Comparison of ENCODE assay signal across 35 cellular contexts in the genomic region with DNA sequence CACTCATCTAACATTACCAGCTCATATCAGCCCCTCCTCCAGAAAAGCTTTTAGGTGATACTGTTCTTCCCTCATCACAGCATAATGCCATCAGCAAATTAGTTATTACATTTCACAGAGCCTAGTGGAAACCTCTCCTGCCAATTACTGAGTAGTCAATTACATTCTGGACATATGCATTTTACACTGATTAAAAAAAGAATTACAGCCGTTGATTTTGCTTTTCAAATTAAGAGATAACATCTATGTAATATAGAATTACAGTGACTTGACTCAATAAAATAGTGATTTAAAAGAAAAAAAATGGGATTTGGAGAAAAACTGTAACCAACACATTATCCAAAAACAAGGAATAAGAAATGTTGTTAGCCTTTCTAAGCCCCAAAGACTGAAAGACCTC.
"Had no signal": no experiment of that assay in that cellular context is flagged by ENCODE, and none has a peak within 500 bp of the region (broad histone marks: within the 10 kb centered on the region; RNA-seq: fewer than 3 reads in every experiment).

No MANE protein-coding gene starts in this region.

- DNase-seq: Karpas-422, Kasumi-1, MG63, MM.1S, MV-4-11, NCI-H1048, NCI-H1092, NCI-H1092 treated with DMSO at 0.1 percent for 48 hours, NCI-H1105, NCI-H1105 treated with DMSO at 0.1 percent for 48 hours, NCI-H1417, NCI-H1417 treated with DMSO at 0.1 percent for 48 hours, NCI-H1436, NCI-H1436 treated with DMSO at 0.1 percent for 48 hours, NCI-H146, NCI-H1694, NCI-H1694 treated with DMSO at 0.1 percent for 48 hours, NCI-H187, NCI-H187 treated with DMSO at 0.1 percent for 48 hours, NCI-H1930, NCI-H2029, NCI-H2029 treated with DMSO at 0.1 percent for 48 hours, NCI-H2081, NCI-H2107, NCI-H2171, NCI-H2171 treated with DMSO at 0.1 percent for 48 hours, NCI-H2227 treated with DMSO at 0.1 percent for 48 hours, NCI-H226, NCI-H345, NCI-H446, NCI-H446 treated with DMSO at 0.1 percent for 48 hours, NCI-H510A, NCI-H510A treated with DMSO at 0.1 percent for 48 hours, NCI-H524 had no signal

- H3K36me3 ChIP-seq: MG63 had no signal

- H3K27ac ChIP-seq: KMS-11 had no signal

- H3K4me2 ChIP-seq: KMS-11 had no signal

- H3K4me3 ChIP-seq: MG63 had no signal
